ENCODE assay signal across 1 cellular context in the genomic region with DNA sequence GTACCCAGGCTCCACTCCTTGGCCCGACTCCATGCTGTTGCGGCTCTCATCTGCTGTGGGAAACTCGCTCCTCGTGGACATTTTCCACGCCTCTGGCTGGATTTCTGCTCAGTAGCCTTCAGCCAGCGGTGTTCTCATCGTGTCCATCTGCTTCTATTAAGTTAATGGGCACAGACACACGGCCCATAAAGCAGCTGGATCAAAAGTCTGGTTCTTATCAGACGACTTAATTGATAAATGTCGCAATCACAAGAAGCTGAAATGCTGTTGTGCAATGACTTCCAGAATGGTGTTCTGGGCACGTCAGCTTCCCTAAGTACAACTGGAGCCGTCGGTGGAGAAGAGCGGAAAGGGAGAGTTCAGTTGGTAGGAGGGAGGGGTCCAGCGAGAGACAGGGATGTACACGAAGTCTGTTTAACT.
TF ChIP-seq lines count a peak whose summit lies in the region.

No MANE protein-coding gene starts in this region.

TF ChIP-seq in K562, 482 proteins besides CTCF, POLR2A, EP300 and RAD21 (continued from another document):
- TF ChIP-seq, protein P1, sequence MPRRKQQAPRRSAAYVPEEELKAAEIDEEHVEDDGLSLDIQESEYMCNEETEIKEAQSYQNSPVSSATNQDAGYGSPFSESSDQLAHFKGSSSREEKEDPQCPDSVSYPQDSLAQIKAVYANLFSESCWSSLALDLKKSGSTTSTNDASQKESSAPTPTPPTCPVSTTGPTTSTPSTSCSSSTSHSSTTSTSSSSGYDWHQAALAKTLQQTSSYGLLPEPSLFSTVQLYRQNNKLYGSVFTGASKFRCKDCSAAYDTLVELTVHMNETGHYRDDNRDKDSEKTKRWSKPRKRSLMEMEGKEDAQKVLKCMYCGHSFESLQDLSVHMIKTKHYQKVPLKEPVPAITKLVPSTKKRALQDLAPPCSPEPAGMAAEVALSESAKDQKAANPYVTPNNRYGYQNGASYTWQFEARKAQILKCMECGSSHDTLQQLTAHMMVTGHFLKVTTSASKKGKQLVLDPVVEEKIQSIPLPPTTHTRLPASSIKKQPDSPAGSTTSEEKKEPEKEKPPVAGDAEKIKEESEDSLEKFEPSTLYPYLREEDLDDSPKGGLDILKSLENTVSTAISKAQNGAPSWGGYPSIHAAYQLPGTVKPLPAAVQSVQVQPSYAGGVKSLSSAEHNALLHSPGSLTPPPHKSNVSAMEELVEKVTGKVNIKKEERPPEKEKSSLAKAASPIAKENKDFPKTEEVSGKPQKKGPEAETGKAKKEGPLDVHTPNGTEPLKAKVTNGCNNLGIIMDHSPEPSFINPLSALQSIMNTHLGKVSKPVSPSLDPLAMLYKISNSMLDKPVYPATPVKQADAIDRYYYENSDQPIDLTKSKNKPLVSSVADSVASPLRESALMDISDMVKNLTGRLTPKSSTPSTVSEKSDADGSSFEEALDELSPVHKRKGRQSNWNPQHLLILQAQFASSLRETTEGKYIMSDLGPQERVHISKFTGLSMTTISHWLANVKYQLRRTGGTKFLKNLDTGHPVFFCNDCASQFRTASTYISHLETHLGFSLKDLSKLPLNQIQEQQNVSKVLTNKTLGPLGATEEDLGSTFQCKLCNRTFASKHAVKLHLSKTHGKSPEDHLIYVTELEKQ (CRISPR knock-in tag; IDR thresholded peaks at IDR 0.05): no peak
TF ChIP-seq in K562: peak in this region for 2.
